8 cellular contexts compared by ENCODE assay signal in genomic region chr21:15729674-15730483, GRCh38. TPM values are rescaled to one million over a fixed set of nuclear protein-coding genes. Genes with fewer than 3 reads are reported as not detected.
DNase-seq lines count a peak whose midpoint lies in the region; ATAC-seq and TF ChIP-seq lines count a peak whose summit lies in the region.

USP25 (plus strand) TSS chr21:15729982; CDS start chr21:15730394, 412 bp downstream.

- H3K9ac ChIP-seq in OCI-LY1 (ENCODE audit: low read length): peak within 1 kb of the TSS; percentile 85

- H3F3A ChIP-seq in OCI-LY1 (ENCODE audit: insufficient read depth, low read length): no peaks in the 10 kb centered on the region

- peak within 1 kb of the TSS; percentile 57 for H3K27ac ChIP-seq in OCI-LY1 (ENCODE audit: low read depth, low read length, poor library complexity, severe bottlenecking)

- H3K4me1 ChIP-seq in OCI-LY1 (ENCODE audit: insufficient read depth, low read length, severe bottlenecking): peaks cover 29% of the 10 kb centered on the region
- H3K4me1 ChIP-seq in mucosa of descending colon (ENCODE audit: low read depth): peaks cover 16% of the 10 kb centered on the region

- ATAC-seq in GM21367 (IDR thresholded peaks at IDR 0.05; ENCODE audit: unreplicated experiment) (peak; percentile 71), mucosa of descending colon (peak; percentile 96)

- peak within 1 kb of the TSS; percentile 91 for H3K4me3 ChIP-seq in OCI-LY1 (ENCODE audit: low read depth, low read length, poor library complexity, severe bottlenecking)
- H3K4me3 ChIP-seq in epithelial cell of esophagus (ENCODE audit: low read length): peak within 1 kb of the TSS; percentile 81
- peak within 1 kb of the TSS; percentile 71 for H3K4me3 ChIP-seq in mucosa of descending colon

- no peaks in the 10 kb centered on the region for H4K20me1 ChIP-seq in OCI-LY1 (ENCODE audit: insufficient read depth, low read length)

- H3K27me3 ChIP-seq in OCI-LY1 (ENCODE audit: insufficient read depth, low read length): no peaks in the 10 kb centered on the region

- H3K9me3 ChIP-seq in OCI-LY1 (ENCODE audit: low read length) (no peaks in the 10 kb centered on the region), mucosa of descending colon (no peaks in the 10 kb centered on the region)

- H3K79me2 ChIP-seq in OCI-LY1 (ENCODE audit: insufficient read depth, low read length): peaks cover 43% of the 10 kb centered on the region

- peak within 1 kb of the TSS; percentile 62; the same call in 1 of the 2 replicates for H2AFZ ChIP-seq in OCI-LY1 (ENCODE audit: low read length)

- intact Hi-C loops in mucosa of descending colon (cut with DNase I, micrococcal nuclease): no loop called here

- peak within 1 kb of the TSS; percentile 83 for H3K4me2 ChIP-seq in OCI-LY1 (ENCODE audit: low read length)

- DNase-seq in Caki2 (ENCODE audit: low read depth) (peak; percentile 87), HUDEP-2 (lab: John Stamatoyannopoulos, UW; ENCODE audit: unreplicated experiment in 76 of 76) (peak in 75 of 76 experiments; percentile 35 to 97 (median 90)), activated T-cell treated with anti-CD3 and anti-CD28 coated beads for 1 hour (ENCODE audit: low read depth) (peak; percentile 90), epithelial cell of esophagus (ENCODE audit: low read depth) (peak; percentile 86), mucosa of descending colon (peak; percentile 94 to 97 (median 95))
- peak; percentile 79 for DNase-seq in stimulated activated CD8-positive, alpha-beta memory T cell treated with anti-CD3 and anti-CD28 coated beads, Interleukin-4, amount 100 ng/mL, for 24 hours (ENCODE audit: low read depth)

- in situ Hi-C loops in Caki2 (cut with HindIII; ENCODE audit: low pct_unique_long_range_greater_than_20kb, low sequenced_read_pairs): no loop called here

- H3K36me3 ChIP-seq in OCI-LY1 (ENCODE audit: insufficient read depth, low read length): 0 out of 2 replicates have a peak, but pooled peaks cover 2% of the 10 kb centered on the region
- no peaks in the 10 kb centered on the region for H3K36me3 ChIP-seq in mucosa of descending colon (ENCODE audit: low read depth)

- H3K9me2 ChIP-seq in OCI-LY1 (ENCODE audit: low read depth, low read length): no peaks in the 10 kb centered on the region

- TF ChIP-seq CTCF in OCI-LY1 (IDR thresholded peaks at IDR 0.05; ENCODE audit: low read length): no peak
- TF ChIP-seq CTCF in epithelial cell of esophagus (IDR thresholded peaks at IDR 0.05; ENCODE audit: insufficient read depth, low read depth, low read length, missing control alignments): no peak
- TF ChIP-seq CTCF in mucosa of descending colon (IDR thresholded peaks at IDR 0.05): peak; percentile 13

RNA-seq across cellular contexts. Expression of gene USP25, which starts in this region (rescaled TPM):
- 15.8 and 26.8 TPM in 2 replicates for total RNA-seq in Caki2 (2014; rRNA removed; shearing (Covaris generic); ENCODE audit: low replicate concordance)
- total RNA-seq in mucosa of descending colon: 10 to 100 TPM; 33.5 to 48.2 (median 43.3) TPM

Comparison
In these comparisons a context has a peak if more than half of its experiments do, and no peak if none do; other contexts are left out.
1. Peak in every context shown above with its lines: DNase-seq, ATAC-seq, H3K4me3 ChIP-seq and H3K27ac ChIP-seq.